In the genomic region with DNA sequence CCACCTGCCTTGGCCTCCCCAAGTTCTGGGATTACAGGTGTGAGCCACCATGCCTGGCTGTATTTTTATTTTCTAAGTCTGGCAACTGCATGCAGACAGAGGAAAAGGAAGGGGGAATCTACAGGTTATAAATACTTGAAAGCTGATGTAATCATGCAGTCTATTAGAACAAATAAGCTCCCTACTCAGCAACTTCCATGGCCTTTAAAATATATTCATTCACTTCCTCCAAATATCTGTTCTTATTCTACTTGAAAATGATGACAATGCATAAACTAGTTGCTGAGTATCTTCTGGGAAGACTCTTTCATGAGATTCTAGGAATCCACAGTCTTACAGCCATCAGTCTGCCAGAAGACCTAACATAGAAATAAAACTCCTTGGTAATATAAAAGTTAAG, we compare ENCODE assay signal across 20 cellular contexts.
DNase-seq lines count a peak whose midpoint lies in the region; ATAC-seq, FAIRE-seq and TF ChIP-seq lines count a peak whose summit lies in the region.
"Had no signal": no experiment of that assay in that cellular context is flagged by ENCODE, and none has a peak within 500 bp of the region (broad histone marks: within the 10 kb centered on the region; RNA-seq: fewer than 3 reads in every experiment).

No MANE protein-coding gene starts in this region.

- H3K4me3 Mint-ChIP-seq in HFFc6, result peak overlapping the region; percentile 33; the same call in 1 of the 2 replicates
- H3K4me3 Mint-ChIP-seq: CD8-positive, alpha-beta memory T cell had no signal

- H3K4me1 ChIP-seq in K562 (replicated peaks in 1 of 2; ENCODE audit: control insufficient read depth in 2 of 2, insufficient read depth in 2 of 2, low read length in 2 of 2) (no peaks in the 10 kb centered on the region), keratinocyte (ENCODE audit: control insufficient read depth, extremely low read depth, insufficient read depth, low read length) (peaks cover 38% of the 10 kb centered on the region), smooth muscle cell (ENCODE audit: low read depth) (no peaks in the 10 kb centered on the region), psoas muscle (no peaks in the 10 kb centered on the region)

- no peaks in the 10 kb centered on the region for H3K9me3 ChIP-seq in K562 (replicated peaks; ENCODE audit: control insufficient read depth, insufficient read depth, low read depth, low read length)
- H3K9me3 ChIP-seq in keratinocyte (ENCODE audit: control insufficient read depth, low read depth, low read length), result no peaks in the 10 kb centered on the region
- no peaks in the 10 kb centered on the region for H3K9me3 ChIP-seq in smooth muscle cell (replicated peaks; ENCODE audit: low read depth)
- no peaks in the 10 kb centered on the region for H3K9me3 ChIP-seq in psoas muscle
- H3K9me3 ChIP-seq: SK-N-SH had no signal

- no peak for FAIRE-seq in K562 (lab: Jason Lieb, UNC)
- no peak for FAIRE-seq in keratinocyte (lab: Jason Lieb, UNC)
- FAIRE-seq: GM12878, GM18507 had no signal

- H3K27me3 ChIP-seq in K562 (ENCODE audit: control insufficient read depth in 2 of 2, insufficient read depth in 2 of 2, low read length in 2 of 2) (no peaks in the 10 kb centered on the region), keratinocyte (ENCODE audit: control insufficient read depth, extremely low read depth, insufficient read depth, low read length) (no peaks in the 10 kb centered on the region), smooth muscle cell (ENCODE audit: low read depth) (no peaks in the 10 kb centered on the region), psoas muscle (ENCODE audit: insufficient read depth in 3 of 3, low read length in 2 of 3) (no peaks in the 10 kb centered on the region)

- BruUV-seq in K562 (replicated peaks; lab: Mats Ljungman, UMichigan), result no TSS peak

- H3K9me3 Mint-ChIP-seq in HFFc6, result no peaks in the 10 kb centered on the region

- H3K9me1 ChIP-seq in K562 (ENCODE audit: control insufficient read depth, insufficient read depth, low read length), result no peaks in the 10 kb centered on the region
- peaks cover 2% of the 10 kb centered on the region for H3K9me1 ChIP-seq in keratinocyte (ENCODE audit: control insufficient read depth, extremely low read depth, insufficient read depth, low read length)

- peak overlapping the region; percentile 22; the same call in 1 of the 2 replicates for H3K27ac Mint-ChIP-seq in HFFc6
- H3K27ac Mint-ChIP-seq: CD8-positive, alpha-beta memory T cell had no signal

- no peaks in the 10 kb centered on the region for H4K20me1 ChIP-seq in K562 (replicated peaks; ENCODE audit: control insufficient read depth, insufficient read depth, low read length)
- H4K20me1 ChIP-seq in keratinocyte (ENCODE audit: control insufficient read depth, extremely low read depth, insufficient read depth, low read length), result no peaks in the 10 kb centered on the region
- H4K20me1 ChIP-seq in smooth muscle cell (ENCODE audit: low read depth), result no peaks in the 10 kb centered on the region

- peaks cover 39% of the 10 kb centered on the region for H3K4me1 Mint-ChIP-seq in HFFc6 (ENCODE audit: low read depth)
- H3K4me1 Mint-ChIP-seq: CD8-positive, alpha-beta memory T cell had no signal

- TF ChIP-seq EP300 in K562 (IDR thresholded peaks at IDR 0.05; ENCODE audit: low read length), result no peak

- H3K36me3 ChIP-seq in K562 (ENCODE audit: control insufficient read depth, insufficient read depth, low read length) (no peaks in the 10 kb centered on the region), keratinocyte (ENCODE audit: control insufficient read depth in 2 of 2, extremely low read depth in 1 of 2, insufficient read depth in 2 of 2, low read length in 2 of 2) (peaks cover 0 to 3% of the 10 kb centered on the region in 2 experiments), smooth muscle cell (ENCODE audit: low read depth) (no peaks in the 10 kb centered on the region), psoas muscle (ENCODE audit: insufficient read depth in 1 of 2, low read depth in 1 of 2) (no peaks in the 10 kb centered on the region)

- no peaks in the 10 kb centered on the region for H3K36me3 Mint-ChIP-seq in HFFc6 (ENCODE audit: low read depth)
- H3K36me3 Mint-ChIP-seq: CD8-positive, alpha-beta memory T cell had no signal

- H3K27ac ChIP-seq in K562 (ENCODE audit: extremely low read depth, low read depth, low read length) (no peak overlapping the region), keratinocyte (ENCODE audit: control insufficient read depth, insufficient read depth, low read length) (no peak overlapping the region), smooth muscle cell (ENCODE audit: low read depth) (peak overlapping the region; percentile 94), psoas muscle (no peak overlapping the region)
- H3K27ac ChIP-seq: HL-60 had no signal

- POLR2A ChIA-PET in K562 (lab: Yijun Ruan, JAX), result no interaction called here

- H3K4me3 ChIP-seq in K562, result no peak overlapping the region
- H3K4me3 ChIP-seq in keratinocyte (ENCODE audit: control insufficient read depth in 2 of 3, extremely low read depth in 1 of 3, insufficient read depth in 2 of 3, low read depth in 1 of 3, low read length in 3 of 3), result no peak overlapping the region
- no peak overlapping the region for H3K4me3 ChIP-seq in smooth muscle cell
- H3K4me3 ChIP-seq in psoas muscle, result no peak overlapping the region
- H3K4me3 ChIP-seq: GM12878 had no signal

- no peaks in the 10 kb centered on the region; the same call in 1 of the 2 replicates for H3K27me3 Mint-ChIP-seq in HFFc6 (ENCODE audit: insufficient read depth)

- H3K4me2 ChIP-seq in K562 (ENCODE audit: insufficient read depth, low read length) (no peak overlapping the region), keratinocyte (ENCODE audit: control insufficient read depth, extremely low read depth, insufficient read depth, low read depth, low read length) (peak overlapping the region; percentile 78), smooth muscle cell (peak overlapping the region; percentile 75)
- H3K4me2 ChIP-seq: SK-N-SH had no signal

- H2AFZ ChIP-seq in K562 (ENCODE audit: low read depth, low read length) (no peak overlapping the region), keratinocyte (ENCODE audit: control insufficient read depth, low read length) (no peak overlapping the region), smooth muscle cell (ENCODE audit: low read depth) (no peak overlapping the region)

- TF ChIP-seq CTCF in HFFc6 (IDR thresholded peaks at IDR 0.05) (no peak), K562 (IDR thresholded peaks at IDR 0.05 in 2 of 3, conservative IDR thresholded peaks at IDR 0.05 in 1 of 3; ENCODE audit: insufficient read depth in 2 of 3, low read depth in 1 of 3, low read length in 3 of 3) (no peak), keratinocyte (optimal IDR thresholded peaks at IDR 0.05 in 1 of 3, IDR thresholded peaks at IDR 0.05 in 1 of 3, conservative IDR thresholded peaks at IDR 0.05 in 1 of 3; ENCODE audit: extremely low read depth in 1 of 3, insufficient read depth in 2 of 3, low read length in 3 of 3) (no peak), smooth muscle cell (IDR thresholded peaks at IDR 0.05; ENCODE audit: borderline replicate concordance, insufficient read depth, poor library complexity, severe bottlenecking) (no peak), psoas muscle (IDR thresholded peaks at IDR 0.05) (no peak)

- no peaks in the 10 kb centered on the region for H3F3A ChIP-seq in smooth muscle cell (ENCODE audit: low read depth)

- no peaks in the 10 kb centered on the region for H3K79me2 ChIP-seq in K562 (ENCODE audit: control insufficient read depth, insufficient read depth, low read length)
- peaks cover 30% of the 10 kb centered on the region for H3K79me2 ChIP-seq in keratinocyte (ENCODE audit: control insufficient read depth, insufficient read depth, low read length)
- no peaks in the 10 kb centered on the region for H3K79me2 ChIP-seq in smooth muscle cell (ENCODE audit: low read depth)

- intact Hi-C loops in K562 (cut with micrococcal nuclease) (no loop called here), psoas muscle (cut with DNase I) (no loop called here)

- no peak for TF ChIP-seq POLR2A in K562 (conservative IDR thresholded peaks at IDR 0.05)

- in situ Hi-C loops in K562 (cut with MboI), result no loop called here

- no peak for ATAC-seq in K562
- ATAC-seq in GM19351 (IDR thresholded peaks at IDR 0.05; ENCODE audit: unreplicated experiment), result no peak
- no peak for ATAC-seq in psoas muscle
- ATAC-seq: GM12878, Panc1, Right ventricle myocardium inferior had no signal

- H3K9ac ChIP-seq in K562 (ENCODE audit: insufficient read depth in 1 of 2, low read depth in 2 of 2, low read length in 2 of 2) (no peak overlapping the region), keratinocyte (ENCODE audit: control insufficient read depth, extremely low read depth, insufficient read depth, low read length) (no peak overlapping the region), smooth muscle cell (ENCODE audit: low read depth) (no peak overlapping the region)
- H3K9ac ChIP-seq: GM23248, SK-N-SH had no signal

- DNase-seq in HFFc6 (no peak), K562 (ENCODE audit: extremely low read depth in 1 of 4, low spot score in 3 of 4) (no peak), keratinocyte (ENCODE audit: low read depth, low spot score) (no peak), smooth muscle cell (lab: John Stamatoyannopoulos, UW; ENCODE audit: unreplicated experiment) (no peak), 8988T (no peak), psoas muscle (no peak)
- DNase-seq: CD8-positive, alpha-beta memory T cell; GM23248; KG1; NCI-H1092; NCI-H1694; NCI-H2107; NCI-H748 treated with DMSO at 0.1 percent for 48 hours; SK-N-SH had no signal

- CTCF ChIA-PET in K562 (lab: Yijun Ruan, JAX; ENCODE audit: low intra/inter-chr PET ratio), result no interaction called here

- TF ChIP-seq RAD21 in K562 (CRISPR knock-in tag; conservative IDR thresholded peaks at IDR 0.05 in 1 of 2, IDR thresholded peaks at IDR 0.05 in 1 of 2), result no peak

- dilution Hi-C loops in keratinocyte (cut with MboI; ENCODE audit: extremely low pct_ligation_motif_present, low sequenced_read_pairs), result no loop called here

TF ChIP-seq in K562, 482 proteins besides CTCF, POLR2A, EP300 and RAD21:
- TF ChIP-seq ZNF316 (IDR thresholded peaks at IDR 0.05) (peak; percentile 77), MAFF (IDR thresholded peaks at IDR 0.05; ENCODE audit: low read length) (peak; percentile 70), HDAC8 (tag; IDR thresholded peaks at IDR 0.05) (no peak), ZNF431 (CRISPR knock-in tag; IDR thresholded peaks at IDR 0.05) (no peak), C11orf30 (IDR thresholded peaks at IDR 0.05; ENCODE audit: low read depth) (peak; percentile 62), MAFK (IDR thresholded peaks at IDR 0.05; ENCODE audit: low read length) (peak; percentile 72), COPS2 (conservative IDR thresholded peaks at IDR 0.05) (no peak), MAFG (tag; conservative IDR thresholded peaks at IDR 0.05) (peak; percentile 53)
